8 cellular contexts compared by ENCODE assay signal in genomic region chr3:71579934-71580318, GRCh38.
DNase-seq lines count a peak whose midpoint lies in the region; ATAC-seq lines count a peak whose summit lies in the region.

No MANE protein-coding gene starts in this region.

- H3K4me1 Mint-ChIP-seq in activated T-cell treated with anti-CD3 and anti-CD28 coated beads, Interleukin-2, amount 50 U/mL, for 24 hours (ENCODE audit: low read depth) = peaks cover 44% of the 10 kb centered on the region
- H3K4me1 Mint-ChIP-seq in stimulated activated effector memory CD8-positive, alpha-beta T cell treated with anti-CD3 and anti-CD28 coated beads, Interleukin-12 subunit alpha, Interleukin-12 subunit beta, amount 100 ng/mL, for 72 hours = peaks cover 19% of the 10 kb centered on the region

- H3K36me3 Mint-ChIP-seq in activated T-cell treated with anti-CD3 and anti-CD28 coated beads, Interleukin-2, amount 50 U/mL, for 24 hours (ENCODE audit: low read depth) = peaks cover 50% of the 10 kb centered on the region
- peaks cover 35% of the 10 kb centered on the region for H3K36me3 Mint-ChIP-seq in stimulated activated effector memory CD8-positive, alpha-beta T cell treated with anti-CD3 and anti-CD28 coated beads, Interleukin-12 subunit alpha, Interleukin-12 subunit beta, amount 100 ng/mL, for 72 hours

- peak overlapping the region; percentile 93 for H3K4me3 Mint-ChIP-seq in activated T-cell treated with anti-CD3 and anti-CD28 coated beads, Interleukin-2, amount 50 U/mL, for 24 hours
- peak overlapping the region; percentile 93 for H3K4me3 Mint-ChIP-seq in stimulated activated effector memory CD8-positive, alpha-beta T cell treated with anti-CD3 and anti-CD28 coated beads, Interleukin-12 subunit alpha, Interleukin-12 subunit beta, amount 100 ng/mL, for 72 hours

- ATAC-seq in stimulated activated effector memory CD8-positive, alpha-beta T cell treated with anti-CD3 and anti-CD28 coated beads, Interleukin-12 subunit alpha, Interleukin-12 subunit beta, amount 100 ng/mL, for 72 hours = no peak
- ATAC-seq in HG03045 (IDR thresholded peaks at IDR 0.05; ENCODE audit: unreplicated experiment) = no peak
- no peak for ATAC-seq in HG02970 (IDR thresholded peaks at IDR 0.05; ENCODE audit: low FRiP score, unreplicated experiment)

- DNase-seq in activated T-cell treated with anti-CD3 and anti-CD28 coated beads, Interleukin-2, amount 50 U/mL, for 24 hours = no peak
- DNase-seq in activated T-cell treated with anti-CD3 and anti-CD28 coated beads for 4 hours (no peak), SIG-M5 treated with dmso at 0.1 percent for 504 hours (lab: John Stamatoyannopoulos, UW; ENCODE audit: unreplicated experiment) (peak; percentile 89), glomerular visceral epithelial cell (ENCODE audit: extremely low spot score) (peak; percentile 79), NCI-H774 (lab: John Stamatoyannopoulos, UW) (no peak)
- no peak for DNase-seq in stimulated activated effector memory CD8-positive, alpha-beta T cell treated with anti-CD3 and anti-CD28 coated beads, Interleukin-12 subunit alpha, Interleukin-12 subunit beta, amount 100 ng/mL, for 72 hours (ENCODE audit: low spot score in 2 of 2)

- peak overlapping the region; percentile 98 for H3K27ac Mint-ChIP-seq in activated T-cell treated with anti-CD3 and anti-CD28 coated beads, Interleukin-2, amount 50 U/mL, for 24 hours
- H3K27ac Mint-ChIP-seq in stimulated activated effector memory CD8-positive, alpha-beta T cell treated with anti-CD3 and anti-CD28 coated beads, Interleukin-12 subunit alpha, Interleukin-12 subunit beta, amount 100 ng/mL, for 72 hours = no peak overlapping the region

- H3K27me3 Mint-ChIP-seq in activated T-cell treated with anti-CD3 and anti-CD28 coated beads, Interleukin-2, amount 50 U/mL, for 24 hours = no peaks in the 10 kb centered on the region

- H3K9me3 Mint-ChIP-seq in activated T-cell treated with anti-CD3 and anti-CD28 coated beads, Interleukin-2, amount 50 U/mL, for 24 hours = no peaks in the 10 kb centered on the region
- H3K9me3 Mint-ChIP-seq in stimulated activated effector memory CD8-positive, alpha-beta T cell treated with anti-CD3 and anti-CD28 coated beads, Interleukin-12 subunit alpha, Interleukin-12 subunit beta, amount 100 ng/mL, for 72 hours = no peaks in the 10 kb centered on the region

Comparison
In these comparisons a context has a peak if more than half of its experiments do, and no peak if none do; other contexts are left out.
1. DNase-seq: peak in SIG-M5 treated with dmso at 0.1 percent for 504 hours (single experiment) and glomerular visceral epithelial cell (single experiment); none in activated T-cell treated with anti-CD3 and anti-CD28 coated beads, Interleukin-2, amount 50 U/mL, for 24 hours (single experiment), activated T-cell treated with anti-CD3 and anti-CD28 coated beads for 4 hours (single experiment), stimulated activated effector memory CD8-positive, alpha-beta T cell treated with anti-CD3 and anti-CD28 coated beads, Interleukin-12 subunit alpha, Interleukin-12 subunit beta, amount 100 ng/mL, for 72 hours (0 of 2) and NCI-H774 (single experiment).